In genomic region chr11:83063073-83063754, GRCh38 we compare ENCODE assay signal across 8 cellular contexts. TPM values are rescaled to one million over a fixed set of nuclear protein-coding genes. Genes with fewer than 3 reads are reported as not detected.
A peak's percentile ranks its signal among the peaks of the same experiment; 100 is the strongest.
DNase-seq lines count a peak whose midpoint lies in the region; ATAC-seq and TF ChIP-seq lines count a peak whose summit lies in the region.

No MANE protein-coding gene starts in this region.

- H3K27ac ChIP-seq in heart left ventricle, result peak overlapping the region in 11 of 12 donors; percentile 1 to 63 (median 17)
- H3K27ac ChIP-seq in thoracic aorta, result peak overlapping the region in 1 of 2 donors; percentile 14

- peak; percentile 76 for ATAC-seq in GM18870 (IDR thresholded peaks at IDR 0.05; ENCODE audit: unreplicated experiment)
- ATAC-seq in HG03039 (IDR thresholded peaks at IDR 0.05; ENCODE audit: unreplicated experiment), result peak; percentile 48
- peak in 3 of 4 donors; percentile 68 to 76 (median 75) for ATAC-seq in heart left ventricle
- no peak for ATAC-seq in thoracic aorta (ENCODE audit: insufficient number of reproducible peaks, low FRiP score, low read depth)

- H3K27me3 Mint-ChIP-seq in T-helper 1 cell treated with Interleukin-12 subunit alpha and Interleukin-12 subunit beta and Interleukin-4 antibody, amounts not matched to agents 30 μg/mL and 1 μg/mL, for 36 hours (ENCODE audit: low read depth), result no peaks in the 10 kb centered on the region

- H3K4me1 Mint-ChIP-seq in T-helper 1 cell treated with Interleukin-12 subunit alpha and Interleukin-12 subunit beta and Interleukin-4 antibody, amounts not matched to agents 30 μg/mL and 1 μg/mL, for 36 hours (ENCODE audit: low read depth), result peaks cover 23% of the 10 kb centered on the region

- H3K9me3 ChIP-seq in heart left ventricle (no peaks in the 10 kb centered on the region), thoracic aorta (no peaks in the 10 kb centered on the region)

- H3K27ac Mint-ChIP-seq in T-helper 1 cell treated with Interleukin-12 subunit alpha and Interleukin-12 subunit beta and Interleukin-4 antibody, amounts not matched to agents 30 μg/mL and 1 μg/mL, for 36 hours, result peak overlapping the region; percentile 90

- peak overlapping the region; percentile 69 for H3K4me3 Mint-ChIP-seq in T-helper 1 cell treated with Interleukin-12 subunit alpha and Interleukin-12 subunit beta and Interleukin-4 antibody, amounts not matched to agents 30 μg/mL and 1 μg/mL, for 36 hours

- H3K27me3 ChIP-seq in heart left ventricle (no peaks in the 10 kb centered on the region), thoracic aorta (replicated peaks; ENCODE audit: insufficient read depth) (no peaks in the 10 kb centered on the region)

- intact Hi-C loops in heart left ventricle (cut with DNase I), result loop anchor here in 2 of 10 donors (10.0 kb wide), 2 partner anchors 78 to 138 kb away; no protein-coding TSS in a partner anchor

- peaks cover 15% of the 10 kb centered on the region for H3K36me3 Mint-ChIP-seq in T-helper 1 cell treated with Interleukin-12 subunit alpha and Interleukin-12 subunit beta and Interleukin-4 antibody, amounts not matched to agents 30 μg/mL and 1 μg/mL, for 36 hours (ENCODE audit: low read depth)

- H3K9me3 Mint-ChIP-seq in T-helper 1 cell treated with Interleukin-12 subunit alpha and Interleukin-12 subunit beta and Interleukin-4 antibody, amounts not matched to agents 30 μg/mL and 1 μg/mL, for 36 hours, result peaks cover 25% of the 10 kb centered on the region

- WGBS in heart left ventricle, 4 donors, result 31 to 50% (median 41%) methylated on average over 7 of the region's 7 CpGs

- H3K36me3 ChIP-seq in heart left ventricle, result no peaks in the 10 kb centered on the region
- no peaks in the 10 kb centered on the region for H3K36me3 ChIP-seq in thoracic aorta

- H3K4me3 ChIP-seq in heart left ventricle, result peak overlapping the region in 7 of 12 donors; percentile 0 to 39 (median 10)
- H3K4me3 ChIP-seq in thoracic aorta, result peak overlapping the region; percentile 65

- TF ChIP-seq POLR2A in heart left ventricle (IDR thresholded peaks at IDR 0.05), result no peak

- DNase-seq in AG20443 (ENCODE audit: low spot score) (peak; percentile 45), heart left ventricle (no peak), thoracic aorta (ENCODE audit: low spot score) (no peak), NCI-H1694 treated with DMSO at 0.1 percent for 48 hours (lab: John Stamatoyannopoulos, UW) (no peak), NCI-H1092 treated with DMSO at 0.1 percent for 48 hours (lab: John Stamatoyannopoulos, UW) (no peak)

- TF ChIP-seq CTCF in heart left ventricle (IDR thresholded peaks at IDR 0.05) (no peak), thoracic aorta (IDR thresholded peaks at IDR 0.05) (no peak)

- peaks cover 0 to 59% (median 32%) of the 10 kb centered on the region in 12 donors for H3K4me1 ChIP-seq in heart left ventricle
- peaks cover 11 to 31% of the 10 kb centered on the region in 2 donors for H3K4me1 ChIP-seq in thoracic aorta (ENCODE audit: control insufficient read depth in 1 of 2, low read depth in 2 of 2)

RNA-seq across cellular contexts. Expression of gene RAB30, which starts 8.5 kb away (rescaled TPM):
- total RNA-seq in heart left ventricle, result 10 to 100 TPM; 13.8 to 28.4 (median 23.4) TPM
- 1 to 10 TPM; 4.4 to 6.8 TPM for polyA plus RNA-seq in heart left ventricle
- total RNA-seq in thoracic aorta, result 10 to 100 TPM; 16.6 to 25.7 TPM
